8 cellular contexts compared by ENCODE assay signal in the genomic region with DNA sequence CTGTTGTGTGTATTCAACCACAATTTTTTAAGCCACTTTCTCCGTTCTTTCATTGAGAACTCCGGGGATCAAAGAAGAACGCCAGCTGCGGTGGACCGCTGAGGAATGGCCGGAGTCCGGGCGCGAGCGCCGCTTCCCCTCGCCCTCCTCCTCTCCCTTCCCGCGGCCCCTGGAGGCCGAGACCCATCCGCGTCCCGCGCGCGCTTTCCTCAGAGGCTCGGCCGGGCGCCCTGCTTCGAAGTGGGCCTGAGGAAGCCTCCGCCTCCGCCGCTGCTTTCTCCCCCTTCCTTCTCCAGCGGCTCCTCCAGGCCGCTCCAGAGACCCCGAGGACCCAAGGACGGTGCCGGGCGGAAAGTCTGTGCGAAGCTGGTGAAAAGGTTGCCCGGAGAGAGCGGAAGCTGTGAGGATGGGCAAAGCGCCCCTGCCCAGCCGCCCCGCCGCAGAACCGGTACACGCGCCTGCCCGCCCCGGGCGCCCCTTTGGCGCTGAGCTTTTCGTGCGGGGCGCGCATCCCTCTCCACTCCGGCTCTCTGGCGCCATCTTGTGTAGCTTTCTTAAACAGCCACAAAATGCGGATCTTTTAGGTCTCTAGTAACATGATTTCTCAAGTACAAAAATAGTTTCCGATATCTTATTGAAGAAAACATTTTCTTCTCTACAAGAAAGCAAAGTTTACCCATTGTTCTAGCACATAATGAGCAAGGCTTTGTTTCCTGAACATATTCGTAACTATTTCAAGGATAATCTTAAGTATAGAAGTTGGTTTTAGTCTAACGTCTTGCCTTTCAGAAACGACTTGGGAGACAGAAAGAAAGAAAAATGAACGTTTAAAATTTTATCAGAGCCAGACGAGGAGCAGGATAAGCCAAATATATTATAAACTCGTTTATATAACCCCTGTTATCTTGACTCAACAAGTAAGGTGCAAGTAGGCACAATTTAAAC. TPM values are rescaled to one million over a fixed set of nuclear protein-coding genes. Genes with fewer than 3 reads are reported as not detected.
DNase-seq lines count a peak whose midpoint lies in the region; ATAC-seq and TF ChIP-seq lines count a peak whose summit lies in the region.

No MANE protein-coding gene starts in this region.

- no peak overlapping the region for H3K27ac Mint-ChIP-seq in activated CD4-positive, alpha-beta T cell treated with anti-CD3 and anti-CD28 coated beads for 36 hours

- no peak overlapping the region for H3K27ac ChIP-seq in 22Rv1
- peak overlapping the region; percentile 3 for H3K27ac ChIP-seq in colonic mucosa

- intact Hi-C loops in activated CD4-positive, alpha-beta T cell treated with anti-CD3 and anti-CD28 coated beads for 36 hours (cut with DNase I, micrococcal nuclease): loop anchor here (1.0 to 10.0 kb wide), 9 partner anchors 87 to 1410 kb away; a partner anchor contains a TSS
- intact Hi-C loops in colonic mucosa (cut with DNase I) (loop anchor here (2.0 to 10.0 kb wide), 2 partner anchors 194 to 320 kb away; a partner anchor contains a TSS), left colon (cut with DNase I, micrococcal nuclease) (loop anchor here in 1 of 2 donors (2.0 to 5.0 kb wide), 2 partner anchors 194 to 617 kb away; no protein-coding TSS in a partner anchor)

- POLR2A ChIA-PET in activated CD4-positive, alpha-beta T cell treated with anti-CD3 and anti-CD28 coated beads for 36 hours (lab: Charles Lee): no interaction called here

- no peak for TF ChIP-seq POLR2A in GM18505 (IDR thresholded peaks at IDR 0.05; ENCODE audit: borderline replicate concordance, extremely low read depth, insufficient read depth, insufficient read length)

- peaks cover 5% of the 10 kb centered on the region for H3K4me1 Mint-ChIP-seq in activated CD4-positive, alpha-beta T cell treated with anti-CD3 and anti-CD28 coated beads for 36 hours

- H3K9ac ChIP-seq in colonic mucosa (ENCODE audit: low read depth in 2 of 2, low read length in 2 of 2): peak overlapping the region; percentile 40 to 62

- no peaks in the 10 kb centered on the region for H3K9me3 Mint-ChIP-seq in activated CD4-positive, alpha-beta T cell treated with anti-CD3 and anti-CD28 coated beads for 36 hours (ENCODE audit: low read depth)

- peaks cover 15% of the 10 kb centered on the region for H3K27me3 Mint-ChIP-seq in activated CD4-positive, alpha-beta T cell treated with anti-CD3 and anti-CD28 coated beads for 36 hours

- TF ChIP-seq CTCF in 22Rv1 (IDR thresholded peaks at IDR 0.05): peak; percentile 97
- peak; percentile 78 for TF ChIP-seq CTCF in colonic mucosa (IDR thresholded peaks at IDR 0.05)

- H3K4me1 ChIP-seq in colonic mucosa: no peaks in the 10 kb centered on the region

- H3K27me3 ChIP-seq in colonic mucosa: no peaks in the 10 kb centered on the region

- H3K36me3 Mint-ChIP-seq in activated CD4-positive, alpha-beta T cell treated with anti-CD3 and anti-CD28 coated beads for 36 hours (ENCODE audit: low read depth): no peaks in the 10 kb centered on the region

- peak; percentile 86 for ATAC-seq in GM18505 (IDR thresholded peaks at IDR 0.05; ENCODE audit: unreplicated experiment)
- ATAC-seq in HG03095 (IDR thresholded peaks at IDR 0.05; ENCODE audit: unreplicated experiment): peak; percentile 81
- peak; percentile 86 for ATAC-seq in activated CD4-positive, alpha-beta T cell treated with anti-CD3 and anti-CD28 coated beads for 36 hours
- peak; percentile 86 for ATAC-seq in left colon

- H3K4me3 Mint-ChIP-seq in activated CD4-positive, alpha-beta T cell treated with anti-CD3 and anti-CD28 coated beads for 36 hours: peak overlapping the region; percentile 53

- no peaks in the 10 kb centered on the region for H3K36me3 ChIP-seq in colonic mucosa

- DNase-seq in NCI-H446 treated with DMSO at 0.1 percent for 48 hours (lab: John Stamatoyannopoulos, UW) (peak; percentile 20), colonic mucosa (peak; percentile 81), left colon (peak; percentile 33 to 71)
- DNase-seq in activated CD4-positive, alpha-beta T cell treated with anti-CD3 and anti-CD28 coated beads for 36 hours: peak; percentile 85
- peak; percentile 59 to 72 for DNase-seq in stimulated activated CD4-positive, alpha-beta T cell treated with anti-CD3 and anti-CD28 coated beads, Interleukin-1b, Interleukin-23, amount 100 ng/mL, for 4 hours (ENCODE audit: low read depth in 2 of 2)

- peak overlapping the region; percentile 40 for H3K4me3 ChIP-seq in colonic mucosa

- no peaks in the 10 kb centered on the region for H3K9me3 ChIP-seq in colonic mucosa

- CTCF ChIA-PET in activated CD4-positive, alpha-beta T cell treated with anti-CD3 and anti-CD28 coated beads for 36 hours (lab: Charles Lee): interaction anchor here (0.5 to 3.6 kb wide), 25 partner anchors 11 to 617 kb away, joined by 3 to 57 read pairs (median 4); a partner anchor contains a TSS

RNA-seq across cellular contexts. Expression of a gene that starts 59.2 kb away (rescaled TPM):
- total RNA-seq in activated CD4-positive, alpha-beta T cell treated with anti-CD3 and anti-CD28 coated beads for 36 hours: 1 to 10 TPM; 4.0 to 4.9 TPM
- total RNA-seq in colonic mucosa: 10 to 100 TPM; 25.2 to 25.7 TPM
- total RNA-seq in left colon: 10 to 100 TPM; 29.5 to 32.4 TPM

Comparison
In these comparisons a context has a peak if more than half of its experiments do, and no peak if none do; other contexts are left out.
1. DNase-seq: peak in every context shown above with its lines; median percentile 85 in activated CD4-positive, alpha-beta T cell treated with anti-CD3 and anti-CD28 coated beads for 36 hours; 81 in colonic mucosa; 66 in stimulated activated CD4-positive, alpha-beta T cell treated with anti-CD3 and anti-CD28 coated beads, Interleukin-1b, Interleukin-23, amount 100 ng/mL, for 4 hours; 52 in left colon; 20 in NCI-H446 treated with DMSO at 0.1 percent for 48 hours.
2. RNA of a gene that starts 59.2 kb away (total RNA-seq): 29.5 to 32.4 TPM in left colon and 25.2 to 25.7 TPM in colonic mucosa; 4.0 to 4.9 TPM in activated CD4-positive, alpha-beta T cell treated with anti-CD3 and anti-CD28 coated beads for 36 hours; every median in the first group is over 4 times any median in the second.
3. Peak in every context shown above with its lines, with median percentiles within 50 percentile points of each other: ATAC-seq.